18 cellular contexts compared by ENCODE assay signal in the genomic region with DNA sequence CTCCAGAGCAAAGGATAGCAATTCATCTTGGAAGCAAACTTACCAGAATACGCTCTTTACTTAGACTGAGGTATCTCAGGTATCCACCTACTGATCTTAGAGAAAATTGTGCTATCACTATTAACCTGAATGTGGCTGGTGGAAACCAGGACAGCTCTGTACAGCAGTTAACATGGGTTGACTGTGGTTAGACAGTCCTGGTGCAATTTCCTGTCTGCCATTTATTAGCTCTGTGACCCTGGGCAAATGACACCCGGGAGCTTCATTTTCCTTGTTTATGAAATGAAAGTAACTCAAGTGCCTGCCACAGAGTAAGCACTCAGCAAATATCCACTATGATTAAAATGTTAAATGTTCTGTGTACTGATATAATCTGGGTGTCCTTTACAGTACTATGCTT.
A peak's percentile ranks its signal among the peaks of the same experiment; 100 is the strongest.
DNase-seq lines count a peak whose midpoint lies in the region; ATAC-seq, FAIRE-seq and TF ChIP-seq lines count a peak whose summit lies in the region.
"Had no signal": no experiment of that assay in that cellular context is flagged by ENCODE, and none has a peak within 500 bp of the region (broad histone marks: within the 10 kb centered on the region; RNA-seq: fewer than 3 reads in every experiment).

No MANE protein-coding gene starts in this region.

- FAIRE-seq in kidney (lab: Jason Lieb, UNC), result peak; percentile 6
- FAIRE-seq in frontal cortex (lab: Jason Lieb, UNC), result no peak
- FAIRE-seq: HepG2 had no signal

- H3K27me3 ChIP-seq in DND-41 (ENCODE audit: insufficient read depth, low read length, poor library complexity), result no peaks in the 10 kb centered on the region
- H3K27me3 ChIP-seq: body of pancreas had no signal

- intact Hi-C loops in kidney (cut with DNase I), result no loop called here

- H3K27ac ChIP-seq in DND-41 (ENCODE audit: low read length) (peak overlapping the region; percentile 54), kidney (ENCODE audit: low read depth in 2 of 2, low read length in 2 of 2) (no peak overlapping the region)
- H3K27ac ChIP-seq: body of pancreas, coronary artery had no signal

- in situ Hi-C loops in KBM-7 (cut with MboI; ENCODE audit: low pct_unique_long_range_greater_than_20kb, low sequenced_read_pairs), result no loop called here

- H3K9ac ChIP-seq in DND-41 (ENCODE audit: low read depth, low read length) (no peak overlapping the region), kidney (ENCODE audit: low read length in 2 of 2) (no peak overlapping the region)

- H3K36me3 ChIP-seq in DND-41 (ENCODE audit: insufficient read depth, low read length) (no peaks in the 10 kb centered on the region), kidney (ENCODE audit: control insufficient read depth in 1 of 2, insufficient read depth in 2 of 2, low read length in 2 of 2) (no peaks in the 10 kb centered on the region)
- H3K36me3 ChIP-seq: HAP-1 had no signal

- DNase-seq in DND-41 (peak; percentile 52), KBM-7 (peak; percentile 65), NOMO-1 treated with dmso at 0.1 percent for 144 hours (lab: John Stamatoyannopoulos, UW; ENCODE audit: unreplicated experiment) (peak; percentile 16), kidney (no peak), frontal cortex (ENCODE audit: low spot score in 2 of 2) (no peak), NCI-H1048 (lab: John Stamatoyannopoulos, UW) (no peak)
- DNase-seq: activated T-cell treated with anti-CD3 and anti-CD28 coated beads, Interleukin-2, amount 50 U/mL, for 72 hours; NCI-H1092; NCI-H2029 treated with DMSO at 0.1 percent for 48 hours; NCI-H446; Right ventricle myocardium superior had no signal

- H2AFZ ChIP-seq in DND-41 (ENCODE audit: low read depth, low read length), result no peak overlapping the region

- no peaks in the 10 kb centered on the region for H4K20me1 ChIP-seq in DND-41 (ENCODE audit: insufficient read depth, low read length)

- no peaks in the 10 kb centered on the region for H3K9me3 ChIP-seq in DND-41 (ENCODE audit: insufficient read depth, low read length, severe bottlenecking)
- H3K9me3 ChIP-seq in kidney (ENCODE audit: control insufficient read depth in 1 of 2, low read length in 2 of 2), result no peaks in the 10 kb centered on the region
- H3K9me3 ChIP-seq: body of pancreas, HAP-1 had no signal

- ATAC-seq in DND-41 (ENCODE audit: insufficient read depth, low read depth) (peak; percentile 97), GM19452 (IDR thresholded peaks at IDR 0.05; ENCODE audit: unreplicated experiment) (no peak)
- ATAC-seq: activated T-cell treated with anti-CD3 and anti-CD28 coated beads, Interleukin-2, amount 50 U/mL, for 72 hours; body of pancreas; HepG2; stimulated activated memory B cell treated with anti-CD40 and anti-IgM and Interleukin-4, amounts not matched to agents 10 μg/mL and 1 μg/mL and 100 μg/mL, for 72 hours had no signal

- H3K4me3 ChIP-seq in DND-41 (ENCODE audit: low read depth in 1 of 2, low read length in 2 of 2), result no peak overlapping the region
- no peak overlapping the region for H3K4me3 ChIP-seq in kidney (ENCODE audit: low read length in 2 of 2)
- H3K4me3 ChIP-seq: body of pancreas, coronary artery, HAP-1, lung had no signal

- H3K4me2 ChIP-seq in DND-41 (ENCODE audit: insufficient read depth, low read length), result no peak overlapping the region

- H3K79me2 ChIP-seq in DND-41 (ENCODE audit: insufficient read depth, low read length), result no peaks in the 10 kb centered on the region

- TF ChIP-seq CTCF in DND-41 (IDR thresholded peaks at IDR 0.05; ENCODE audit: borderline replicate concordance, extremely low read depth, low read length, poor library complexity, severe bottlenecking), result no peak
- no peak for TF ChIP-seq CTCF in kidney (IDR thresholded peaks at IDR 0.05; ENCODE audit: borderline replicate concordance, extremely low read depth, insufficient read depth)

- H3K4me1 ChIP-seq in DND-41 (ENCODE audit: insufficient read depth, low read length), result peaks cover 15% of the 10 kb centered on the region
- no peaks in the 10 kb centered on the region for H3K4me1 ChIP-seq in kidney (ENCODE audit: control insufficient read depth in 1 of 2, insufficient read depth in 1 of 2, low read depth in 1 of 2, low read length in 2 of 2)
- H3K4me1 ChIP-seq: body of pancreas, HAP-1 had no signal

Comparison
In these comparisons a context has a peak if more than half of its experiments do, and no peak if none do; other contexts are left out.
1. DNase-seq: peak in DND-41 (single experiment), KBM-7 (single experiment) and NOMO-1 treated with dmso at 0.1 percent for 144 hours (single experiment); none in kidney (single experiment), frontal cortex (0 of 2) and NCI-H1048 (single experiment).